Comparison of ENCODE assay signal across 20 cellular contexts in genomic region chr20:44110816-44111568, GRCh38.
DNase-seq lines count a peak whose midpoint lies in the region; ATAC-seq, FAIRE-seq and TF ChIP-seq lines count a peak whose summit lies in the region.
"Had no signal": no experiment of that assay in that cellular context is flagged by ENCODE, and none has a peak within 500 bp of the region (broad histone marks: within the 10 kb centered on the region; RNA-seq: fewer than 3 reads in every experiment).

No MANE protein-coding gene starts in this region.

- H3K27ac ChIP-seq in IMR-90 (ENCODE audit: insufficient read depth, low read length) (no peak overlapping the region), K562 (ENCODE audit: extremely low read depth, low read depth, low read length) (no peak overlapping the region)
- H3K27ac ChIP-seq: SK-N-MC had no signal

- H3K27me3 ChIP-seq in IMR-90 (ENCODE audit: control insufficient read depth, insufficient read depth, low read length) (peaks cover 14% of the 10 kb centered on the region), K562 (ENCODE audit: control insufficient read depth in 2 of 2, insufficient read depth in 2 of 2, low read length in 2 of 2) (peaks cover 13 to 39% of the 10 kb centered on the region in 2 experiments; a peak in 4 of 5 replicates)

- no peak overlapping the region for H3K18ac ChIP-seq in IMR-90 (ENCODE audit: low read depth, low read length)

- no peak overlapping the region for H2BK20ac ChIP-seq in IMR-90 (ENCODE audit: low read depth, low read length)

- WGBS in IMR-90 (ENCODE audit: extremely low coverage in 2 of 2, insufficient read length in 1 of 2), 2 experiments, result no CpG with 5 or more reads among the region's 9 CpGs
- WGBS in K562 (ENCODE audit: insufficient coverage, low coverage, missing lambda C conversion rate), result 6% methylated on average over 8 of the region's 9 CpGs

- no TSS peak for BruUV-seq in IMR-90 (replicated peaks; lab: Mats Ljungman, UMichigan)
- no TSS peak for BruUV-seq in K562 (replicated peaks; lab: Mats Ljungman, UMichigan)

- DNase-seq in HTR-8/SVneo (ENCODE audit: insufficient read length, low spot score) (no peak), IMR-90 (no peak), K562 (ENCODE audit: extremely low read depth in 1 of 4, low spot score in 3 of 4) (no peak), islet precursor cell (peak; percentile 5), D341Med (ENCODE audit: low spot score) (no peak), germinal center (ENCODE audit: low spot score) (no peak), LoVo (ENCODE audit: low spot score) (no peak)
- DNase-seq: C1 segment of cervical spinal cord; CD4-positive, alpha-beta memory T cell; COR-L47; H7; NCI-H1092 treated with DMSO at 0.1 percent for 48 hours; NCI-H1436; NCI-H187 treated with DMSO at 0.1 percent for 48 hours; NCI-H524; NCI-H748 treated with DMSO at 0.1 percent for 48 hours; SIG-M5 had no signal

- H2AK9ac ChIP-seq in IMR-90 (replicated peaks; ENCODE audit: low read depth, low read length, poor library complexity), result peak overlapping the region; percentile 28

- TF ChIP-seq EP300 in K562 (IDR thresholded peaks at IDR 0.05; ENCODE audit: low read length), result no peak

- H3K9ac ChIP-seq in IMR-90 (ENCODE audit: low read depth, low read length), result no peak overlapping the region
- H3K9ac ChIP-seq in K562 (ENCODE audit: insufficient read depth in 1 of 2, low read depth in 2 of 2, low read length in 2 of 2), result no peak overlapping the region

- H3K4me3 ChIP-seq in IMR-90 (ENCODE audit: insufficient read depth, low read depth, low read length), result no peak overlapping the region
- no peak overlapping the region for H3K4me3 ChIP-seq in K562
- H3K4me3 ChIP-seq: SK-N-MC had no signal

- H3K4me2 ChIP-seq in IMR-90 (ENCODE audit: low read depth, low read length) (no peak overlapping the region), K562 (ENCODE audit: insufficient read depth, low read length) (no peak overlapping the region)

- H3K36me3 ChIP-seq in IMR-90 (ENCODE audit: control insufficient read depth, insufficient read depth, low read length) (no peaks in the 10 kb centered on the region), K562 (ENCODE audit: control insufficient read depth, insufficient read depth, low read length) (no peaks in the 10 kb centered on the region)

- no peak overlapping the region for H3K56ac ChIP-seq in IMR-90 (ENCODE audit: extremely low read depth, insufficient read depth, low read length)

- POLR2A ChIA-PET in IMR-90 (lab: Charles Lee; ENCODE audit: unreplicated experiment), result no interaction called here
- POLR2A ChIA-PET in K562 (lab: Yijun Ruan, JAX), result interaction anchor here (0.8 kb wide), 1 partner anchor 654 kb away, joined by 4 read pairs; no protein-coding TSS in a partner anchor

- H4K91ac ChIP-seq in IMR-90 (ENCODE audit: insufficient read depth, low read depth, low read length), result no peak overlapping the region

- intact Hi-C loops in IMR-90 (cut with micrococcal nuclease) (no loop called here), K562 (cut with micrococcal nuclease) (loop anchor here (10.0 kb wide), 1 partner anchor 354 kb away; no protein-coding TSS in a partner anchor)

- FAIRE-seq in HTR-8/SVneo (lab: Jason Lieb, UNC) (peak; percentile 20), K562 (lab: Jason Lieb, UNC) (no peak)
- FAIRE-seq: G401.6 had no signal

- H3K4me1 ChIP-seq in IMR-90 (ENCODE audit: control insufficient read depth, insufficient read depth, low read length) (peaks cover 1% of the 10 kb centered on the region; the same call in 1 of the 2 replicates), K562 (replicated peaks in 1 of 2; ENCODE audit: control insufficient read depth in 2 of 2, insufficient read depth in 2 of 2, low read length in 2 of 2) (peaks cover 0 to 6% of the 10 kb centered on the region in 2 experiments; a peak in 2 of 5 replicates)

- ATAC-seq in IMR-90 (ENCODE audit: low read depth), result no peak
- ATAC-seq in K562, result no peak
- ATAC-seq: PC-3 had no signal

- H2BK15ac ChIP-seq in IMR-90 (ENCODE audit: low read depth, low read length), result no peak overlapping the region

- H3K79me2 ChIP-seq in K562 (ENCODE audit: control insufficient read depth, insufficient read depth, low read length), result no peaks in the 10 kb centered on the region

- in situ Hi-C loops in IMR-90 (cut with MboI; ENCODE audit: low sequenced_read_pairs), result no loop called here
- in situ Hi-C loops in K562 (cut with MboI), result no loop called here

- TF ChIP-seq CTCF in IMR-90 (conservative IDR thresholded peaks at IDR 0.05; ENCODE audit: low read depth, low read length) (no peak), K562 (IDR thresholded peaks at IDR 0.05 in 2 of 3, conservative IDR thresholded peaks at IDR 0.05 in 1 of 3; ENCODE audit: insufficient read depth in 2 of 3, low read depth in 1 of 3, low read length in 3 of 3) (no peak)

- TF ChIP-seq POLR2A in IMR-90 (IDR thresholded peaks at IDR 0.05; ENCODE audit: low read depth, low read length), result no peak
- no peak for TF ChIP-seq POLR2A in K562 (conservative IDR thresholded peaks at IDR 0.05)

- H3K23ac ChIP-seq in IMR-90 (ENCODE audit: low read depth, low read length), result no peak overlapping the region

- no peaks in the 10 kb centered on the region for H3K79me1 ChIP-seq in IMR-90 (ENCODE audit: low read depth in 1 of 2, low read length in 2 of 2)

- TF ChIP-seq RAD21 in IMR-90 (IDR thresholded peaks at IDR 0.05; ENCODE audit: low read length) (no peak), K562 (CRISPR knock-in tag; conservative IDR thresholded peaks at IDR 0.05 in 1 of 2, IDR thresholded peaks at IDR 0.05 in 1 of 2) (no peak)

- no peak overlapping the region for H2BK120ac ChIP-seq in IMR-90 (ENCODE audit: low read depth, low read length)

- dilution Hi-C loops in IMR-90 (cut with HindIII; ENCODE audit: low sequenced_read_pairs, unreplicated experiment), result no loop called here

- H3K9me3 ChIP-seq in IMR-90 (ENCODE audit: control insufficient read depth, insufficient read depth, low read length) (peaks cover 4% of the 10 kb centered on the region), K562 (replicated peaks; ENCODE audit: control insufficient read depth, insufficient read depth, low read depth, low read length) (no peaks in the 10 kb centered on the region)

- H3K4ac ChIP-seq in IMR-90 (ENCODE audit: low read depth, low read length), result no peak overlapping the region

- no peak overlapping the region for H4K5ac ChIP-seq in IMR-90 (ENCODE audit: low read depth, low read length)

- no peak overlapping the region for H4K8ac ChIP-seq in IMR-90 (ENCODE audit: low read depth in 2 of 2, low read length in 2 of 2)

- H4K20me1 ChIP-seq in IMR-90 (ENCODE audit: insufficient read depth, low read length), result no peaks in the 10 kb centered on the region
- peaks cover 5% of the 10 kb centered on the region; the same call in 1 of the 2 replicates for H4K20me1 ChIP-seq in K562 (replicated peaks; ENCODE audit: control insufficient read depth, insufficient read depth, low read length)

- H2BK5ac ChIP-seq in IMR-90 (ENCODE audit: low read depth, low read length, poor library complexity, severe bottlenecking), result no peak overlapping the region

- H3K9me1 ChIP-seq in IMR-90 (ENCODE audit: insufficient read depth, low read length), result no peaks in the 10 kb centered on the region; the same call in 1 of the 2 replicates
- H3K9me1 ChIP-seq in K562 (ENCODE audit: control insufficient read depth, insufficient read depth, low read length), result no peaks in the 10 kb centered on the region

- no peak overlapping the region for H3K14ac ChIP-seq in IMR-90 (replicated peaks; ENCODE audit: low read depth, low read length)

- peak overlapping the region; percentile 58 for H2AFZ ChIP-seq in IMR-90 (replicated peaks; ENCODE audit: low read length, poor library complexity)
- H2AFZ ChIP-seq in K562 (ENCODE audit: low read depth, low read length), result no peak overlapping the region

- CTCF ChIA-PET in IMR-90 (lab: Yijun Ruan, JAX), result interaction anchor here (0.6 to 1.6 kb wide), 3 partner anchors 79 to 661 kb away, joined by 3 to 8 read pairs (median 3); no protein-coding TSS in a partner anchor
- CTCF ChIA-PET in K562 (lab: Yijun Ruan, JAX; ENCODE audit: low intra/inter-chr PET ratio), result no interaction called here

- H2AK5ac ChIP-seq in IMR-90 (ENCODE audit: low read depth, low read length), result no peak overlapping the region

TF ChIP-seq in IMR-90, 13 proteins besides CTCF, POLR2A, EP300 and RAD21 (continues in another document):
- TF ChIP-seq RCOR1 (IDR thresholded peaks at IDR 0.05; ENCODE audit: insufficient replicate concordance, low read length) (no peak), FOS (IDR thresholded peaks at IDR 0.05; ENCODE audit: low read depth, low read length) (no peak), MAFK (IDR thresholded peaks at IDR 0.05; ENCODE audit: low read depth, low read length) (no peak), MAZ (IDR thresholded peaks at IDR 0.05; ENCODE audit: borderline replicate concordance, low read depth, low read length) (no peak), CHD1 (IDR thresholded peaks at IDR 0.05; ENCODE audit: low read depth, low read length) (no peak), ELK1 (IDR thresholded peaks at IDR 0.05; ENCODE audit: borderline replicate concordance, low read depth, low read length) (no peak)

TF ChIP-seq in K562, 482 proteins besides CTCF, POLR2A, EP300 and RAD21:
- TF ChIP-seq RBM25 (IDR thresholded peaks at IDR 0.05; ENCODE audit: low read depth, low read length, severe bottlenecking) (peak; percentile 66), RBM17 (IDR thresholded peaks at IDR 0.05; ENCODE audit: borderline replicate concordance, low read depth, low read length) (no peak)
